26 cellular contexts compared by ENCODE assay signal in genomic region chr5:119745976-119746375, GRCh38.
"Had no signal": no experiment of that assay in that cellular context is flagged by ENCODE, and none has a peak within 500 bp of the region (broad histone marks: within the 10 kb centered on the region; RNA-seq: fewer than 3 reads in every experiment).

No MANE protein-coding gene starts in this region.

- H3K27ac ChIP-seq: adrenal gland, SJSA1 had no signal

- H3K4me3 ChIP-seq: adrenal gland, MG63, SJSA1 had no signal

- H3K36me3 ChIP-seq: adrenal gland, MG63, SJSA1 had no signal

- H3K9me3 ChIP-seq: adrenal gland, MG63, SJSA1 had no signal

- H3K4me1 ChIP-seq: adrenal gland, SJSA1 had no signal

- ATAC-seq: activated CD4-positive, CD25-positive, alpha-beta regulatory T cell treated with anti-CD3 and anti-CD28 coated beads, Interleukin-2, amount 50 U/mL, for 24 hours; activated CD8-positive, alpha-beta T cell treated with anti-CD3 and anti-CD28 coated beads, Interleukin-2, amount 10 ng/mL, durations not matched to agents 7 days and 5 days; Panc1; Right ventricle myocardium inferior; SK-N-SH treated with all-trans-retinoic acid at 6 μM for 48 hours had no signal

- DNase-seq: activated CD4-positive, alpha-beta T cell treated with anti-CD3 and anti-CD28 coated beads for 4 hours; activated CD4-positive, alpha-beta T cell treated with anti-CD3 and anti-CD28 coated beads, Interleukin-2, amount 50 U/mL, for 4 hours; activated CD8-positive, alpha-beta memory T cell treated with anti-CD3 and anti-CD28 coated beads, Interleukin-2, amount 50 U/mL, for 48 hours; activated CD8-positive, alpha-beta T cell treated with anti-CD3 and anti-CD28 coated beads, Interleukin-2, amount 10 ng/mL, durations not matched to agents 7 days and 5 days; activated naive CD4-positive, alpha-beta T cell treated with anti-CD3 and anti-CD28 coated beads, Interleukin-2, amount 50 U/mL, for 16 hours; activated naive CD8-positive, alpha-beta T cell treated with anti-CD3 and anti-CD28 coated beads, Interleukin-2, amount 10 ng/mL, durations not matched to agents 7 days and 5 days; activated T-cell treated with anti-CD3 and anti-CD28 coated beads, Interleukin-2, amount 50 U/mL, for 1 hour; adrenal gland; anterior cingulate cortex; MG63; MV-4-11; NCI-H1105; NCI-H1436 treated with DMSO at 0.1 percent for 48 hours; NCI-H187; NCI-H2081; NCI-H510A treated with DMSO at 0.1 percent for 48 hours; NCI-H69; NK-92 treated with Interleukin-12 subunit alpha and Interleukin-12 subunit beta, amount 100 ng/mL, for 24 hours; OCI-M1; RPMI8226; SW 1271 had no signal

- H3K27me3 ChIP-seq: adrenal gland, MG63, SJSA1 had no signal
